Comparison of ENCODE assay signal across 8 cellular contexts in genomic region chr3:154323921-154324738, GRCh38. TPM values are rescaled to one million over a fixed set of nuclear protein-coding genes. Genes with fewer than 3 reads are reported as not detected.
DNase-seq lines count a peak whose midpoint lies in the region; ATAC-seq and TF ChIP-seq lines count a peak whose summit lies in the region.

Gene DHX36 (minus strand): TSS chr3:154324487. CDS start chr3:154324416, 71 bp downstream.

- peak; percentile 85 for DNase-seq in DMS 273 treated with DMSO at 0.1 percent for 48 hours (lab: John Stamatoyannopoulos, UW)
- peak; percentile 88 for DNase-seq in OCI-M1 (lab: John Stamatoyannopoulos, UW)
- DNase-seq in activated T-cell treated with anti-CD3 and anti-CD28 coated beads for 4 hours, result peak; percentile 88
- peak; percentile 45 for DNase-seq in epithelial cell of proximal tubule (ENCODE audit: low read depth)
- peak; percentile 92 for DNase-seq in mucosa of gallbladder (ENCODE audit: low spot score)
- DNase-seq in stimulated activated CD8-positive, alpha-beta memory T cell treated with anti-CD3 and anti-CD28 coated beads, Interleukin-4, amount 100 ng/mL, for 4 hours (ENCODE audit: low read depth in 2 of 2, low spot score in 1 of 2), result peak; percentile 82

- peak within 1 kb of the TSS; percentile 97 to 99 (median 98) for H3K4me3 Mint-ChIP-seq in IgD-negative memory B cell

- H3K27ac Mint-ChIP-seq in IgD-negative memory B cell, result peak within 1 kb of the TSS; percentile 99 to 100 (median 99)

- no peak for TF ChIP-seq CTCF in epithelial cell of proximal tubule (conservative IDR thresholded peaks at IDR 0.05; ENCODE audit: low read depth, low read length)

- H3K4me1 Mint-ChIP-seq in IgD-negative memory B cell, result peaks cover 19 to 24% (median 21%) of the 10 kb centered on the region in 3 donors

- peak; percentile 92 for ATAC-seq in GM21529 (IDR thresholded peaks at IDR 0.05; ENCODE audit: unreplicated experiment)

- H3K27me3 Mint-ChIP-seq in IgD-negative memory B cell, result no peaks in the 10 kb centered on the region

- H3K36me3 Mint-ChIP-seq in IgD-negative memory B cell, result peaks cover 5% of the 10 kb centered on the region

- H3K4me3 ChIP-seq in epithelial cell of proximal tubule (ENCODE audit: low read depth, low read length), result peak within 1 kb of the TSS; percentile 60

- no peaks in the 10 kb centered on the region for H3K9me3 Mint-ChIP-seq in IgD-negative memory B cell

RNA-seq across cellular contexts. Expression of gene DHX36, which starts in this region (rescaled TPM):
- 15.4 TPM for polyA plus RNA-seq in IgD-negative memory B cell
- total RNA-seq in epithelial cell of proximal tubule (24.5 and 49.7 TPM in 2 replicates), mucosa of gallbladder (41.7 TPM)

Comparison
In these comparisons a context has a peak if more than half of its experiments do, and no peak if none do; other contexts are left out.
1. Peak in every context shown above with its lines: DNase-seq, ATAC-seq and H3K4me3 ChIP-seq.